ENCODE assay signal across 25 cellular contexts in the genomic region with DNA sequence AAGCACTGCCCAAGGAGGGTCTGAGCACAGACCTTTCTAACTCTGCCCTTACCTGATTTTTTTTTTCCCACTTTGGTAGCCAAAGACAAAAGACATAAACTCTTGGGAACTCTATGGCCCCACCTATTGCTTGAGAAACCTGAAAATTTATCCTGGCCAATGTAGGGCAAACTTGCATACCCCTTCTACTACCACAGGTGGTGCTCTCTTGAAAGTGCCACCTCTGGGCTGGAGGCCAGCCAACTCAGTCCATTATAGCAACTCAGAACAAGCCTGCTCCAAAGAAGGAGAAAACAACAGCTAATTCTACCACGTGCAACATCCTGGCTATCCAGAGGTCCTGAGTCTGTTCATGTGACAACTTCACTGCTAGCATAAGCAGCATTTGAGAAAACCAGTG. TPM values are rescaled to one million over a fixed set of nuclear protein-coding genes. Genes with fewer than 3 reads are reported as not detected.
DNase-seq lines count a peak whose midpoint lies in the region; ATAC-seq and TF ChIP-seq lines count a peak whose summit lies in the region.
"Had no signal": no experiment of that assay in that cellular context is flagged by ENCODE, and none has a peak within 500 bp of the region (broad histone marks: within the 10 kb centered on the region; RNA-seq: fewer than 3 reads in every experiment).

No MANE protein-coding gene starts in this region.

- no peaks in the 10 kb centered on the region for H3K79me1 ChIP-seq in mesendoderm (ENCODE audit: low read length)

- H3K56ac ChIP-seq in mesendoderm (ENCODE audit: low read length), result no peak overlapping the region

- H3K27ac ChIP-seq in mesendoderm (ENCODE audit: low read depth, low read length), result no peak overlapping the region
- H3K27ac ChIP-seq in OCI-LY7 (ENCODE audit: low read depth, low read length, poor library complexity, severe bottlenecking), result no peak overlapping the region
- H3K27ac ChIP-seq: GM23248 had no signal

- H3K4me1 ChIP-seq in Loucy (ENCODE audit: insufficient read depth, low read length, poor library complexity, severe bottlenecking), result no peaks in the 10 kb centered on the region
- H3K4me1 ChIP-seq in mesendoderm (ENCODE audit: control insufficient read depth, low read depth, low read length), result no peaks in the 10 kb centered on the region
- H3K4me1 ChIP-seq in OCI-LY7 (ENCODE audit: insufficient read depth, low read length, poor library complexity, severe bottlenecking), result no peaks in the 10 kb centered on the region

- H4K5ac ChIP-seq in mesendoderm (ENCODE audit: low read length), result no peak overlapping the region

- H3K18ac ChIP-seq in mesendoderm (ENCODE audit: low read length), result no peak overlapping the region

- H3K23ac ChIP-seq in mesendoderm (ENCODE audit: low read length), result no peak overlapping the region

- no TSS peak for BruUV-seq in OCI-LY7 (replicated peaks; lab: Mats Ljungman, UMichigan)

- CTCF ChIA-PET in WTC11 (lab: Charles Lee), result no interaction called here
- CTCF ChIA-PET in OCI-LY7 (lab: Charles Lee; ENCODE audit: unreplicated experiment), result no interaction called here
- CTCF ChIA-PET in activated CD8-positive, alpha-beta T cell treated with anti-CD3 and anti-CD28 coated beads for 36 hours (lab: Charles Lee), result no interaction called here

- H3K9ac ChIP-seq in Loucy (ENCODE audit: low read depth, low read length, poor library complexity, severe bottlenecking), result no peak overlapping the region
- no peak overlapping the region for H3K9ac ChIP-seq in mesendoderm (ENCODE audit: low read length)
- H3K9ac ChIP-seq: GM23248 had no signal

- H3K27me3 ChIP-seq in Loucy (ENCODE audit: insufficient read depth, low read length, poor library complexity, severe bottlenecking) (no peaks in the 10 kb centered on the region), mesendoderm (ENCODE audit: insufficient read depth, low read length, poor library complexity) (no peaks in the 10 kb centered on the region)

- H3K36me3 ChIP-seq in Loucy (ENCODE audit: insufficient read depth, low read length) (no peaks in the 10 kb centered on the region), mesendoderm (ENCODE audit: control insufficient read depth, insufficient read depth, low read length) (no peaks in the 10 kb centered on the region), OCI-LY7 (ENCODE audit: insufficient read depth, low read length) (no peaks in the 10 kb centered on the region)

- H4K20me1 ChIP-seq in Loucy (ENCODE audit: insufficient read depth, low read length, poor library complexity, severe bottlenecking) (no peaks in the 10 kb centered on the region), OCI-LY7 (ENCODE audit: insufficient read depth, low read length) (no peaks in the 10 kb centered on the region)

- peaks cover 43% of the 10 kb centered on the region for H3K9me3 Mint-ChIP-seq in WTC11
- peaks cover 30% of the 10 kb centered on the region for H3K9me3 Mint-ChIP-seq in activated CD8-positive, alpha-beta T cell treated with anti-CD3 and anti-CD28 coated beads for 36 hours

- no peak overlapping the region for H2BK5ac ChIP-seq in mesendoderm (ENCODE audit: low read length)

- whole genome bisulfite sequencing in mesendoderm (ENCODE audit: extremely low coverage, insufficient coverage, low lambda C conversion rate), result no CpG with 5 or more reads among the region's 1 CpG

- no peak overlapping the region for H3K4ac ChIP-seq in mesendoderm (ENCODE audit: low read depth, low read length)

- H3K4me3 ChIP-seq in Loucy (ENCODE audit: low read length, poor library complexity, severe bottlenecking), result no peak overlapping the region
- H3K4me3 ChIP-seq in mesendoderm (ENCODE audit: low read length), result no peak overlapping the region
- H3K4me3 ChIP-seq in OCI-LY7 (ENCODE audit: low read depth, low read length, poor library complexity, severe bottlenecking), result no peak overlapping the region
- H3K4me3 ChIP-seq: GM23248 had no signal

- no peak overlapping the region for H4K8ac ChIP-seq in mesendoderm (ENCODE audit: low read depth, low read length)

- ATAC-seq in WTC11, result peak; percentile 88
- ATAC-seq in activated CD8-positive, alpha-beta T cell treated with anti-CD3 and anti-CD28 coated beads for 36 hours, result no peak

- H3K4me3 Mint-ChIP-seq in WTC11, result no peak overlapping the region
- no peak overlapping the region for H3K4me3 Mint-ChIP-seq in activated CD8-positive, alpha-beta T cell treated with anti-CD3 and anti-CD28 coated beads for 36 hours
- H3K4me3 Mint-ChIP-seq: T-helper 1 cell treated with Interleukin-12 subunit alpha and Interleukin-12 subunit beta and Interleukin-4 antibody, amounts not matched to agents 30 μg/mL and 1 μg/mL, for 36 hours had no signal

- POLR2A ChIA-PET in WTC11 (lab: Charles Lee), result no interaction called here
- POLR2A ChIA-PET in OCI-LY7 (lab: Charles Lee), result no interaction called here
- POLR2A ChIA-PET in activated CD8-positive, alpha-beta T cell treated with anti-CD3 and anti-CD28 coated beads for 36 hours (lab: Charles Lee), result no interaction called here

- no peak overlapping the region for H2BK120ac ChIP-seq in mesendoderm (ENCODE audit: low read depth, low read length)

- H3K27me3 Mint-ChIP-seq in WTC11 (ENCODE audit: low read depth), result no peaks in the 10 kb centered on the region; the same call in 1 of the 2 replicates
- no peaks in the 10 kb centered on the region for H3K27me3 Mint-ChIP-seq in activated CD8-positive, alpha-beta T cell treated with anti-CD3 and anti-CD28 coated beads for 36 hours

- H3K9me3 ChIP-seq in Loucy (ENCODE audit: insufficient read depth, low read depth, low read length), result peaks cover 10% of the 10 kb centered on the region; the same call in 1 of the 2 replicates
- 0 out of 2 replicates have a peak, but pooled peaks cover 6% of the 10 kb centered on the region for H3K9me3 ChIP-seq in OCI-LY7 (ENCODE audit: low read length)

- H2AFZ ChIP-seq in Loucy (ENCODE audit: low read length) (no peak overlapping the region), OCI-LY7 (ENCODE audit: low read length) (no peak overlapping the region)
- H2AFZ ChIP-seq: GM23248 had no signal

- peaks cover 7% of the 10 kb centered on the region for H3K4me1 Mint-ChIP-seq in WTC11
- peaks cover 21% of the 10 kb centered on the region for H3K4me1 Mint-ChIP-seq in activated CD8-positive, alpha-beta T cell treated with anti-CD3 and anti-CD28 coated beads for 36 hours (ENCODE audit: low read depth)

- H3K79me2 ChIP-seq in Loucy (ENCODE audit: insufficient read depth, low read length) (no peaks in the 10 kb centered on the region), mesendoderm (ENCODE audit: control insufficient read depth, insufficient read depth, low read length) (no peaks in the 10 kb centered on the region), OCI-LY7 (ENCODE audit: insufficient read depth, low read depth, low read length) (no peaks in the 10 kb centered on the region)

- H2BK15ac ChIP-seq in mesendoderm (replicated peaks; ENCODE audit: low read depth), result no peak overlapping the region

- no peaks in the 10 kb centered on the region for H3F3A ChIP-seq in Loucy (ENCODE audit: low read depth)

- DNase-seq in DMS53 (lab: John Stamatoyannopoulos, UW) (peak; percentile 14), DMS53 treated with DMSO at 0.1 percent for 48 hours (lab: John Stamatoyannopoulos, UW; ENCODE audit: unreplicated experiment) (no peak), WTC11 (ENCODE audit: low spot score) (no peak), mesendoderm (peak; percentile 21), OCI-LY7 (ENCODE audit: low spot score) (no peak), NCI-H187 (lab: John Stamatoyannopoulos, UW) (no peak)
- no peak for DNase-seq in activated CD8-positive, alpha-beta T cell treated with anti-CD3 and anti-CD28 coated beads for 36 hours
- DNase-seq: AML-193; GM23248; Kasumi-1; MM.1S; NCI-H1092; NCI-H1436 treated with DMSO at 0.1 percent for 48 hours; NCI-H2029; NCI-H2171; NCI-H345; NCI-H524; NCI-H774; NK-92 treated with Interleukin-12 subunit alpha and Interleukin-12 subunit beta, amount 100 ng/mL, for 24 hours; SHP77 had no signal

- intact Hi-C loops in OCI-LY7 (cut with micrococcal nuclease; ENCODE audit: unreplicated experiment), result no loop called here
- intact Hi-C loops in activated CD8-positive, alpha-beta T cell treated with anti-CD3 and anti-CD28 coated beads for 36 hours (cut with micrococcal nuclease), result no loop called here

- H3K4me2 ChIP-seq in Loucy (ENCODE audit: low read depth, low read length, poor library complexity, severe bottlenecking), result no peak overlapping the region
- no peak overlapping the region for H3K4me2 ChIP-seq in mesendoderm (ENCODE audit: low read length)
- no peak overlapping the region for H3K4me2 ChIP-seq in OCI-LY7 (ENCODE audit: low read length)

- no peaks in the 10 kb centered on the region for H3K9me2 ChIP-seq in Loucy (replicated peaks; ENCODE audit: low read depth, low read length)
- H3K9me2 ChIP-seq in OCI-LY7 (ENCODE audit: insufficient read depth, low read length), result no peaks in the 10 kb centered on the region

- H2AK5ac ChIP-seq in mesendoderm (ENCODE audit: low read length), result no peak overlapping the region

- 0 out of 2 replicates have a peak, but pooled peaks have one; percentile 14 for TF ChIP-seq CTCF in Loucy (conservative IDR thresholded peaks at IDR 0.05; ENCODE audit: low read length)
- no peak for TF ChIP-seq CTCF in WTC11 (IDR thresholded peaks at IDR 0.05)
- no peak for TF ChIP-seq CTCF in OCI-LY7 (conservative IDR thresholded peaks at IDR 0.05; ENCODE audit: low read length)
- no peak for TF ChIP-seq CTCF in activated CD8-positive, alpha-beta T cell treated with anti-CD3 and anti-CD28 coated beads for 36 hours (IDR thresholded peaks at IDR 0.05)

- peaks cover 1% of the 10 kb centered on the region; the same call in 1 of the 2 replicates for H3K36me3 Mint-ChIP-seq in WTC11
- peaks cover 21% of the 10 kb centered on the region for H3K36me3 Mint-ChIP-seq in activated CD8-positive, alpha-beta T cell treated with anti-CD3 and anti-CD28 coated beads for 36 hours (ENCODE audit: low read depth)

- H3K27ac Mint-ChIP-seq in WTC11, result no peak overlapping the region
- no peak overlapping the region for H3K27ac Mint-ChIP-seq in activated CD8-positive, alpha-beta T cell treated with anti-CD3 and anti-CD28 coated beads for 36 hours
- H3K27ac Mint-ChIP-seq: T-helper 1 cell treated with Interleukin-12 subunit alpha and Interleukin-12 subunit beta and Interleukin-4 antibody, amounts not matched to agents 30 μg/mL and 1 μg/mL, for 36 hours had no signal

TF ChIP-seq in WTC11, 78 proteins besides CTCF, POLR2A, EP300 and RAD21 (continues in another document):
- TF ChIP-seq RORB (CRISPR knock-in tag; IDR thresholded peaks at IDR 0.05) (no peak), IRF1 (CRISPR knock-in tag; IDR thresholded peaks at IDR 0.05) (no peak)

RNA-seq across cellular contexts. Expression of gene ABCD2, which starts 55.7 kb away (rescaled TPM):
- 0.05 TPM in 2 of 3 replicates, not detected in the other for total RNA-seq in WTC11 (2021)
- under 0.01 TPM for polyA plus RNA-seq in mesendoderm (2013, experiment 1 of 2)
- polyA plus RNA-seq in mesendoderm (2013, experiment 2 of 2), result 0.01 TPM
- 1.2 and 1.5 TPM in 2 replicates for total RNA-seq in OCI-LY7 (2014; rRNA removed; shearing (Covaris generic))
- 1.9 and 2.4 TPM in 2 replicates for total RNA-seq in OCI-LY7 (2022)
- 1 to 10 TPM; 3.8 to 4.0 TPM for total RNA-seq in activated CD8-positive, alpha-beta T cell treated with anti-CD3 and anti-CD28 coated beads for 36 hours
- total RNA-seq: A172, G401 had no signal
- polyA plus RNA-seq: AG04450, GM23248 had no signal

Comparison
In these comparisons a context has a peak if more than half of its experiments do, and no peak if none do; other contexts are left out.
1. DNase-seq: peak in DMS53 (single experiment) and mesendoderm (single experiment); none in DMS53 treated with DMSO at 0.1 percent for 48 hours (single experiment), WTC11 (single experiment), OCI-LY7 (single experiment), activated CD8-positive, alpha-beta T cell treated with anti-CD3 and anti-CD28 coated beads for 36 hours (single experiment) and NCI-H187 (0 of 2).